Comparison of ENCODE assay signal across 1 cellular context in the genomic region with DNA sequence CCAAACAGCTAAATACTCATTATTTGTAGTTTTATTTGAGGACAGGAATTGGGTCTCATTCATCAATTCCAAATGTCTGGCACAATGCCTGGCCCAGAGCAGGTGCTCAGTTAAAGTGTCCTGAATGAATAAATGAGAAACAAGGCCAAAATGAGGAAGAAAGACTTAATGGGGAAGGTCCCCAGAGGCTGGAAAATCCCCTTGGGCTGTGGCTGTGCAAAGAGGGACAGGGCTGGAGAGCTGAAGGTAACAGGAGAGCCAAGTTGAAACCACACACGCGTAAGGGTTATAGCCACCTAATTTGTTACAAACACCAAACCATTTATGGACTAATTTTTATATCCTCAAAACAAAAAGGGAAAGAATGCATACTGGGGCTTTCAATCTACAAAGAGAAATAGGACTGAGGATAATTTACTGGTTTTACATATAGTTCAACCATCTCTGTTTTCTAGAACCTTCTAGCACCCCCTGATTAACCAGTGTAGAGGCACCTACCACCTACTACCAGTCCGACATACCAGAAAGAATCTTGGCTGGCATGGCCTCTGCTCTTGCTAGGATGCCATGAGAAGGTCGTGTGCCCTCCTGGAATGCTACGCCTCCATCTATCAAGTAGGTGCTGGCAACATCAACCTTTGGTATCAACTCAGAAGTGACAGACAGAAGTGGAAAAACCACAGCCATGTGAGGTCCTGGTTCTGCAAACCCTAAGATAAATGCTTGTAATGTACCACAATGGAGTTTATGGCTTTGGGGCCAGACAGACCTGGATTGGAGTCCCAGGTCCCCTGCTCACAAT.
TF ChIP-seq lines count a peak whose summit lies in the region.

No MANE protein-coding gene starts in this region.

TF ChIP-seq in GM12878, 131 proteins besides CTCF, POLR2A, EP300 and RAD21 (continues in another document):
- TF ChIP-seq RELA (IDR thresholded peaks at IDR 0.05; ENCODE audit: borderline replicate concordance, partially characterized antibody) (peak; percentile 95), ZNF24 (IDR thresholded peaks at IDR 0.05) (peak; percentile 88), RUNX3 (IDR thresholded peaks at IDR 0.05; ENCODE audit: low read length) (peak; percentile 88), STAT1 (conservative IDR thresholded peaks at IDR 0.05) (no peak), TCF3 (IDR thresholded peaks at IDR 0.05; ENCODE audit: borderline replicate concordance, insufficient read depth, low read depth, low read length) (no peak), HCFC1 (IDR thresholded peaks at IDR 0.05; ENCODE audit: low read length) (no peak), SREBF1 (IDR thresholded peaks at IDR 0.05; ENCODE audit: low read length) (no peak), NBN (IDR thresholded peaks at IDR 0.05) (peak; percentile 81), CHD1 (IDR thresholded peaks at IDR 0.05; ENCODE audit: low read depth, low read length) (no peak), POLR2AphosphoS2 (IDR thresholded peaks at IDR 0.05; ENCODE audit: low read depth, low read length) (no peak), STAT3 (IDR thresholded peaks at IDR 0.05; ENCODE audit: low read depth, low read length) (no peak), SRF (IDR thresholded peaks at IDR 0.05; ENCODE audit: low read depth in 2 of 2, low read length in 2 of 2) (0 out of 4 replicates have a peak, but pooled peaks of 1 of the 2 experiments have one; percentile 9), MLLT1 (IDR thresholded peaks at IDR 0.05) (peak; percentile 75), SIX5 (IDR thresholded peaks at IDR 0.05; ENCODE audit: low read depth, low read length, severe bottlenecking) (no peak), BMI1 (IDR thresholded peaks at IDR 0.05; ENCODE audit: borderline replicate concordance) (peak; percentile 67), HDGF (IDR thresholded peaks at IDR 0.05) (no peak), IKZF2 (IDR thresholded peaks at IDR 0.05) (peak; percentile 95 to 96), ZBTB40 (IDR thresholded peaks at IDR 0.05; ENCODE audit: borderline replicate concordance) (no peak), ASH2L (IDR thresholded peaks at IDR 0.05; ENCODE audit: borderline replicate concordance, low read depth) (no peak), GABPA (IDR thresholded peaks at IDR 0.05; ENCODE audit: low read depth) (no peak), NR2C2 (IDR thresholded peaks at IDR 0.05; ENCODE audit: borderline replicate concordance, control insufficient read depth, insufficient read length, low read depth) (no peak), YY1 (IDR thresholded peaks at IDR 0.05; ENCODE audit: low read depth, low read length) (no peak), IKZF1 (conservative IDR thresholded peaks at IDR 0.05) (peak; percentile 90), TBL1XR1 (IDR thresholded peaks at IDR 0.05; ENCODE audit: low read depth, low read length) (0 out of 2 replicates have a peak, but pooled peaks have one; percentile 44), SKIL (IDR thresholded peaks at IDR 0.05; ENCODE audit: low read depth, poor library complexity, severe bottlenecking) (peak; percentile 79), SIN3A (IDR thresholded peaks at IDR 0.05; ENCODE audit: low read depth, low read length) (no peak), ZNF592 (IDR thresholded peaks at IDR 0.05) (no peak)
- TF ChIP-seq, protein P1, sequence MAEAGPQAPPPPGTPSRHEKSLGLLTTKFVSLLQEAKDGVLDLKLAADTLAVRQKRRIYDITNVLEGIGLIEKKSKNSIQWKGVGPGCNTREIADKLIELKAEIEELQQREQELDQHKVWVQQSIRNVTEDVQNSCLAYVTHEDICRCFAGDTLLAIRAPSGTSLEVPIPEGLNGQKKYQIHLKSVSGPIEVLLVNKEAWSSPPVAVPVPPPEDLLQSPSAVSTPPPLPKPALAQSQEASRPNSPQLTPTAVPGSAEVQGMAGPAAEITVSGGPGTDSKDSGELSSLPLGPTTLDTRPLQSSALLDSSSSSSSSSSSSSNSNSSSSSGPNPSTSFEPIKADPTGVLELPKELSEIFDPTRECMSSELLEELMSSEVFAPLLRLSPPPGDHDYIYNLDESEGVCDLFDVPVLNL (IDR thresholded peaks at IDR 0.05; ENCODE audit: low read depth, low read length): no peak
- TF ChIP-seq, protein P2, sequence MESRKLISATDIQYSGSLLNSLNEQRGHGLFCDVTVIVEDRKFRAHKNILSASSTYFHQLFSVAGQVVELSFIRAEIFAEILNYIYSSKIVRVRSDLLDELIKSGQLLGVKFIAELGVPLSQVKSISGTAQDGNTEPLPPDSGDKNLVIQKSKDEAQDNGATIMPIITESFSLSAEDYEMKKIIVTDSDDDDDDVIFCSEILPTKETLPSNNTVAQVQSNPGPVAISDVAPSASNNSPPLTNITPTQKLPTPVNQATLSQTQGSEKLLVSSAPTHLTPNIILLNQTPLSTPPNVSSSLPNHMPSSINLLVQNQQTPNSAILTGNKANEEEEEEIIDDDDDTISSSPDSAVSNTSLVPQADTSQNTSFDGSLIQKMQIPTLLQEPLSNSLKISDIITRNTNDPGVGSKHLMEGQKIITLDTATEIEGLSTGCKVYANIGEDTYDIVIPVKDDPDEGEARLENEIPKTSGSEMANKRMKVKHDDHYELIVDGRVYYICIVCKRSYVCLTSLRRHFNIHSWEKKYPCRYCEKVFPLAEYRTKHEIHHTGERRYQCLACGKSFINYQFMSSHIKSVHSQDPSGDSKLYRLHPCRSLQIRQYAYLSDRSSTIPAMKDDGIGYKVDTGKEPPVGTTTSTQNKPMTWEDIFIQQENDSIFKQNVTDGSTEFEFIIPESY (IDR thresholded peaks at IDR 0.05): no peak
- TF ChIP-seq, protein P3, sequence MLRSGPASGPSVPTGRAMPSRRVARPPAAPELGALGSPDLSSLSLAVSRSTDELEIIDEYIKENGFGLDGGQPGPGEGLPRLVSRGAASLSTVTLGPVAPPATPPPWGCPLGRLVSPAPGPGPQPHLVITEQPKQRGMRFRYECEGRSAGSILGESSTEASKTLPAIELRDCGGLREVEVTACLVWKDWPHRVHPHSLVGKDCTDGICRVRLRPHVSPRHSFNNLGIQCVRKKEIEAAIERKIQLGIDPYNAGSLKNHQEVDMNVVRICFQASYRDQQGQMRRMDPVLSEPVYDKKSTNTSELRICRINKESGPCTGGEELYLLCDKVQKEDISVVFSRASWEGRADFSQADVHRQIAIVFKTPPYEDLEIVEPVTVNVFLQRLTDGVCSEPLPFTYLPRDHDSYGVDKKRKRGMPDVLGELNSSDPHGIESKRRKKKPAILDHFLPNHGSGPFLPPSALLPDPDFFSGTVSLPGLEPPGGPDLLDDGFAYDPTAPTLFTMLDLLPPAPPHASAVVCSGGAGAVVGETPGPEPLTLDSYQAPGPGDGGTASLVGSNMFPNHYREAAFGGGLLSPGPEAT (IDR thresholded peaks at IDR 0.05; ENCODE audit: low read depth): peak; percentile 98
- TF ChIP-seq, protein P4, sequence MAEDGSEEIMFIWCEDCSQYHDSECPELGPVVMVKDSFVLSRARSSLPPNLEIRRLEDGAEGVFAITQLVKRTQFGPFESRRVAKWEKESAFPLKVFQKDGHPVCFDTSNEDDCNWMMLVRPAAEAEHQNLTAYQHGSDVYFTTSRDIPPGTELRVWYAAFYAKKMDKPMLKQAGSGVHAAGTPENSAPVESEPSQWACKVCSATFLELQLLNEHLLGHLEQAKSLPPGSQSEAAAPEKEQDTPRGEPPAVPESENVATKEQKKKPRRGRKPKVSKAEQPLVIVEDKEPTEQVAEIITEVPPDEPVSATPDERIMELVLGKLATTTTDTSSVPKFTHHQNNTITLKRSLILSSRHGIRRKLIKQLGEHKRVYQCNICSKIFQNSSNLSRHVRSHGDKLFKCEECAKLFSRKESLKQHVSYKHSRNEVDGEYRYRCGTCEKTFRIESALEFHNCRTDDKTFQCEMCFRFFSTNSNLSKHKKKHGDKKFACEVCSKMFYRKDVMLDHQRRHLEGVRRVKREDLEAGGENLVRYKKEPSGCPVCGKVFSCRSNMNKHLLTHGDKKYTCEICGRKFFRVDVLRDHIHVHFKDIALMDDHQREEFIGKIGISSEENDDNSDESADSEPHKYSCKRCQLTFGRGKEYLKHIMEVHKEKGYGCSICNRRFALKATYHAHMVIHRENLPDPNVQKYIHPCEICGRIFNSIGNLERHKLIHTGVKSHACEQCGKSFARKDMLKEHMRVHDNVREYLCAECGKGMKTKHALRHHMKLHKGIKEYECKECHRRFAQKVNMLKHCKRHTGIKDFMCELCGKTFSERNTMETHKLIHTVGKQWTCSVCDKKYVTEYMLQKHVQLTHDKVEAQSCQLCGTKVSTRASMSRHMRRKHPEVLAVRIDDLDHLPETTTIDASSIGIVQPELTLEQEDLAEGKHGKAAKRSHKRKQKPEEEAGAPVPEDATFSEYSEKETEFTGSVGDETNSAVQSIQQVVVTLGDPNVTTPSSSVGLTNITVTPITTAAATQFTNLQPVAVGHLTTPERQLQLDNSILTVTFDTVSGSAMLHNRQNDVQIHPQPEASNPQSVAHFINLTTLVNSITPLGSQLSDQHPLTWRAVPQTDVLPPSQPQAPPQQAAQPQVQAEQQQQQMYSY (CRISPR knock-in tag; IDR thresholded peaks at IDR 0.05): no peak
- TF ChIP-seq, protein P5, sequence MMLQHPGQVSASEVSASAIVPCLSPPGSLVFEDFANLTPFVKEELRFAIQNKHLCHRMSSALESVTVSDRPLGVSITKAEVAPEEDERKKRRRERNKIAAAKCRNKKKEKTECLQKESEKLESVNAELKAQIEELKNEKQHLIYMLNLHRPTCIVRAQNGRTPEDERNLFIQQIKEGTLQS (IDR thresholded peaks at IDR 0.05; ENCODE audit: borderline replicate concordance, extremely low read depth, low read depth, low read length): no peak
